21 cellular contexts compared by ENCODE assay signal in genomic region chr14:80946797-80947196, GRCh38. TPM values are rescaled to one million over a fixed set of nuclear protein-coding genes. Genes with fewer than 3 reads are reported as not detected.
DNase-seq lines count a peak whose midpoint lies in the region; ATAC-seq and TF ChIP-seq lines count a peak whose summit lies in the region.
"Had no signal": no experiment of that assay in that cellular context is flagged by ENCODE, and none has a peak within 500 bp of the region (broad histone marks: within the 10 kb centered on the region; RNA-seq: fewer than 3 reads in every experiment).

No MANE protein-coding gene starts in this region.

- no peaks in the 10 kb centered on the region for H3K27me3 ChIP-seq in foreskin keratinocyte

- peaks cover 26% of the 10 kb centered on the region for H3K4me1 ChIP-seq in foreskin keratinocyte
- H3K4me1 ChIP-seq: BE2C had no signal

- no peak for TF ChIP-seq CTCF in foreskin keratinocyte (conservative IDR thresholded peaks at IDR 0.05)

- no peak for ATAC-seq in foreskin keratinocyte

- peak overlapping the region; percentile 93 for H3K27ac Mint-ChIP-seq in activated naive CD8-positive, alpha-beta T cell
- no peak overlapping the region for H3K27ac Mint-ChIP-seq in activated naive CD8-positive, alpha-beta T cell treated with anti-CD3 and anti-CD28 coated beads for 36 hours
- H3K27ac Mint-ChIP-seq: CD4-positive, CD25-positive, alpha-beta regulatory T cell had no signal

- H3K9me3 Mint-ChIP-seq in activated naive CD8-positive, alpha-beta T cell (ENCODE audit: low read depth): no peaks in the 10 kb centered on the region
- H3K9me3 Mint-ChIP-seq in activated naive CD8-positive, alpha-beta T cell treated with anti-CD3 and anti-CD28 coated beads for 36 hours: peaks cover 9% of the 10 kb centered on the region
- H3K9me3 Mint-ChIP-seq: CD4-positive, CD25-positive, alpha-beta regulatory T cell had no signal

- peaks cover 8% of the 10 kb centered on the region for H3K27me3 Mint-ChIP-seq in activated naive CD8-positive, alpha-beta T cell
- H3K27me3 Mint-ChIP-seq in activated naive CD8-positive, alpha-beta T cell treated with anti-CD3 and anti-CD28 coated beads for 36 hours: peaks cover 21% of the 10 kb centered on the region
- H3K27me3 Mint-ChIP-seq: CD4-positive, CD25-positive, alpha-beta regulatory T cell had no signal

- DNase-seq in activated CD4-positive, alpha-beta T cell treated with anti-CD3 and anti-CD28 coated beads for 48 hours: peak; percentile 18
- DNase-seq in activated CD4-positive, alpha-beta T cell treated with anti-CD3 and anti-CD28 coated beads, Interleukin-2, amount 50 U/mL, for 1 hour: no peak
- DNase-seq in activated naive CD8-positive, alpha-beta T cell treated with anti-CD3 and anti-CD28 coated beads for 36 hours: no peak
- DNase-seq in OCI-M1 (lab: John Stamatoyannopoulos, UW) (peak; percentile 7), foreskin keratinocyte (no peak), foreskin melanocyte (no peak)
- DNase-seq: BE2C; CD4-positive, CD25-positive, alpha-beta regulatory T cell; COR-L47; DMS 273 treated with DMSO at 0.1 percent for 48 hours; DND-41; MV-4-11; NCI-H187; NCI-H2107; NCI-H510A; NCI-H748 treated with DMSO at 0.1 percent for 48 hours had no signal

- H3K4me1 Mint-ChIP-seq in activated naive CD8-positive, alpha-beta T cell (ENCODE audit: low read depth): peaks cover 39% of the 10 kb centered on the region
- peaks cover 24% of the 10 kb centered on the region for H3K4me1 Mint-ChIP-seq in activated naive CD8-positive, alpha-beta T cell treated with anti-CD3 and anti-CD28 coated beads for 36 hours

- H3K36me3 Mint-ChIP-seq in activated naive CD8-positive, alpha-beta T cell: peaks cover 2% of the 10 kb centered on the region
- peaks cover 3% of the 10 kb centered on the region for H3K36me3 Mint-ChIP-seq in activated naive CD8-positive, alpha-beta T cell treated with anti-CD3 and anti-CD28 coated beads for 36 hours
- H3K36me3 Mint-ChIP-seq: CD4-positive, CD25-positive, alpha-beta regulatory T cell had no signal

- H3K4me3 Mint-ChIP-seq in activated naive CD8-positive, alpha-beta T cell: no peak overlapping the region
- H3K4me3 Mint-ChIP-seq in activated naive CD8-positive, alpha-beta T cell treated with anti-CD3 and anti-CD28 coated beads for 36 hours: no peak overlapping the region

- H3K27ac ChIP-seq in foreskin keratinocyte: peak overlapping the region; percentile 33

RNA-seq across cellular contexts. Expression of gene CEP128, which starts 5.3 kb away (rescaled TPM):
- total RNA-seq in activated naive CD8-positive, alpha-beta T cell treated with anti-CD3 and anti-CD28 coated beads for 36 hours: 10 to 100 TPM; 21.5 to 22.6 TPM
- 12.4 and 14.8 TPM in 2 replicates for total RNA-seq in foreskin keratinocyte
- polyA plus RNA-seq in foreskin keratinocyte: 3.0 and 4.9 TPM in 2 replicates

RNA-seq across cellular contexts. Expression of gene TSHR, which starts 8.6 kb away (rescaled TPM):
- total RNA-seq in activated naive CD8-positive, alpha-beta T cell treated with anti-CD3 and anti-CD28 coated beads for 36 hours: not detected
- total RNA-seq in foreskin keratinocyte: not detected in 2 replicates
- polyA plus RNA-seq in foreskin keratinocyte: not detected in 2 replicates
- total RNA-seq: A172, G401, H4, RPMI7951 had no signal

Comparison
In these comparisons a context has a peak if more than half of its experiments do, and no peak if none do; other contexts are left out.
1. DNase-seq: peak in activated CD4-positive, alpha-beta T cell treated with anti-CD3 and anti-CD28 coated beads for 48 hours (single experiment) and OCI-M1 (single experiment); none in activated CD4-positive, alpha-beta T cell treated with anti-CD3 and anti-CD28 coated beads, Interleukin-2, amount 50 U/mL, for 1 hour (single experiment), activated naive CD8-positive, alpha-beta T cell treated with anti-CD3 and anti-CD28 coated beads for 36 hours (single experiment), foreskin keratinocyte (0 of 2) and foreskin melanocyte (single experiment).